ENCODE assay signal across 8 cellular contexts in genomic region chr22:43152355-43153071, GRCh38.
DNase-seq lines count a peak whose midpoint lies in the region; ATAC-seq and TF ChIP-seq lines count a peak whose summit lies in the region.

No MANE protein-coding gene starts in this region.

- H3K27ac ChIP-seq in iPS-20b (ENCODE audit: low read length) (no peak overlapping the region), WERI-Rb-1 (no peak overlapping the region)

- H3K4me3 ChIP-seq in astrocyte of the spinal cord (ENCODE audit: low read depth, low read length) (peak overlapping the region; percentile 70), iPS-20b (ENCODE audit: low read length) (peak overlapping the region; percentile 66; the same call in 1 of the 2 replicates), WERI-Rb-1 (ENCODE audit: low read depth, low read length) (no peak overlapping the region)

- H3K27me3 ChIP-seq in iPS-20b (ENCODE audit: insufficient read depth, low read length) (peaks cover 26% of the 10 kb centered on the region), WERI-Rb-1 (ENCODE audit: insufficient read depth, low read depth, severe bottlenecking) (no peaks in the 10 kb centered on the region)

- H3K9ac ChIP-seq in iPS-20b (ENCODE audit: low read depth, low read length), result no peak overlapping the region

- TF ChIP-seq CTCF in astrocyte of the spinal cord (IDR thresholded peaks at IDR 0.05; ENCODE audit: low read depth, low read length), result no peak
- no peak for TF ChIP-seq CTCF in WERI-Rb-1 (IDR thresholded peaks at IDR 0.05; ENCODE audit: low read depth, low read length)

- H3K4me1 ChIP-seq in iPS-20b (ENCODE audit: insufficient read depth, low read length), result no peaks in the 10 kb centered on the region

- H3K36me3 ChIP-seq in iPS-20b (ENCODE audit: insufficient read depth, low read depth, low read length) (no peaks in the 10 kb centered on the region), WERI-Rb-1 (no peaks in the 10 kb centered on the region)

- ATAC-seq in HG02678 (IDR thresholded peaks at IDR 0.05; ENCODE audit: unreplicated experiment), result peak; percentile 24

- H3K9me3 ChIP-seq in iPS-20b (ENCODE audit: insufficient read depth, low read depth, low read length) (no peaks in the 10 kb centered on the region), WERI-Rb-1 (ENCODE audit: severe bottlenecking) (no peaks in the 10 kb centered on the region)

- in situ Hi-C loops in astrocyte of the spinal cord (cut with HindIII; ENCODE audit: low sequenced_read_pairs), result no loop called here

- DNase-seq in Ammon's horn (ENCODE audit: low spot score) (peak; percentile 66), T-helper 9 cell (peak; percentile 41), astrocyte of the spinal cord (ENCODE audit: low read depth, low spot score) (peak; percentile 38), NCI-H1105 treated with DMSO at 0.1 percent for 48 hours (lab: John Stamatoyannopoulos, UW) (no peak), WERI-Rb-1 (no peak)
- DNase-seq in stimulated activated CD4-positive, alpha-beta T cell treated with anti-CD3 and anti-CD28 coated beads, Interleukin-12 subunit alpha, Interleukin-12 subunit beta, amount 100 ng/mL, for 48 hours (ENCODE audit: low read depth in 2 of 3, low spot score in 1 of 3), result peak; percentile 31 to 41 (median 35)

Comparison
In these comparisons a context has a peak if more than half of its experiments do, and no peak if none do; other contexts are left out.
1. DNase-seq: peak in Ammon's horn (single experiment), T-helper 9 cell (single experiment), astrocyte of the spinal cord (single experiment) and stimulated activated CD4-positive, alpha-beta T cell treated with anti-CD3 and anti-CD28 coated beads, Interleukin-12 subunit alpha, Interleukin-12 subunit beta, amount 100 ng/mL, for 48 hours (3 of 3); none in NCI-H1105 treated with DMSO at 0.1 percent for 48 hours (single experiment) and WERI-Rb-1 (single experiment).